ENCODE assay signal across 8 cellular contexts in the genomic region with DNA sequence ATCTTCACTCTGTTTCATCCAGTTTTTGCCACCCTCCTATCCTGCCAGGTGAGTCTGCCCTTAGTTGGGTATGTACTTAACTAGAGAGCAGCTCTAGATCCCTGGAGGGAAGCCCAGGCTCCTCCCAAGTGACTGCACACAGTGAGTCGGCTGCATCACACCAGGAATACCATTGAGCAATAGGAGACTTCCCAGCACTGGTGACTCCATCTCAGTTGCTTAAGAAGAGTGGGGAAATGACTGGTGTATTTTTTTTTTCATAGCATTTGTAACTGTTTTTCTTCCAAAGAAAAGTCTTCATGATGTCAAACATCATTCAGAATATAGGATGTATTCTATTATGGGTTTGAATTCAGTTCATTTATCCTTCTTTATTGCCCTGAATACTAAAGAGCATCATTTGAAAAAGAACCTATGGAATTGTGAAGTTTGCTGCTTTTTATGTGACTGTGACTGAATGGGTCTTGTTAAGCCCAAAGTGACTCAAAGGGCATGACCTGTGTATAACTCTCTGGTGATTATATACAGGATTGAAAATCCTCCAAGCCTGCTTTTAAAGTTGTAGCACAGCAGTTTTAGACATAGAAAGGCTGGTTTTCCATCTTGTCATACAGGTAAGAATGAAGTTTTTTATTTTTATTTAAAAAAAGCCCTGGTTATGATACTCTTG.
DNase-seq lines count a peak whose midpoint lies in the region; ATAC-seq and TF ChIP-seq lines count a peak whose summit lies in the region.

No MANE protein-coding gene starts in this region.

- WGBS in SK-N-SH (ENCODE audit: low lambda C conversion rate), result 0% methylated on average over 1 of the region's 1 CpG

- no peak for TF ChIP-seq EP300 in SK-N-SH (IDR thresholded peaks at IDR 0.05; ENCODE audit: borderline replicate concordance in 1 of 2, low read depth in 1 of 2, low read length in 1 of 2)

- no peaks in the 10 kb centered on the region for H3K9me2 ChIP-seq in SK-N-SH

- no peaks in the 10 kb centered on the region for H3K27me3 ChIP-seq in H7 (ENCODE audit: control insufficient read depth, insufficient read depth, low read length)
- no peaks in the 10 kb centered on the region for H3K27me3 ChIP-seq in SK-N-SH (ENCODE audit: insufficient read depth)

- no peak for TF ChIP-seq RAD21 in SK-N-SH (IDR thresholded peaks at IDR 0.05; ENCODE audit: low read length)

- H3K9me3 ChIP-seq in SK-N-SH, result no peaks in the 10 kb centered on the region

- CTCF ChIA-PET in SK-N-SH (lab: Yijun Ruan, JAX), result interaction anchor here (0.9 kb wide), 1 partner anchor 50 kb away, joined by 3 read pairs; no protein-coding TSS in a partner anchor

- H4K20me1 ChIP-seq in SK-N-SH (ENCODE audit: insufficient read depth), result no peaks in the 10 kb centered on the region

- peak overlapping the region; percentile 5; the same call in 1 of the 2 replicates for H3K9ac ChIP-seq in SK-N-SH

- peak overlapping the region; percentile 16; the same call in 1 of the 2 replicates for H3K4me2 ChIP-seq in SK-N-SH

- H3K4me3 ChIP-seq in H7 (ENCODE audit: insufficient read depth, low read depth, low read length) (no peak overlapping the region), SK-N-SH (ENCODE audit: low read depth in 2 of 2, low read length in 1 of 2) (no peak overlapping the region), skeletal muscle cell (ENCODE audit: low read depth, low read length) (no peak overlapping the region)

- no peak overlapping the region for H2AFZ ChIP-seq in SK-N-SH (ENCODE audit: low read depth)

- H3K4me1 ChIP-seq in SK-N-SH (ENCODE audit: control insufficient read depth in 1 of 2, insufficient read depth in 2 of 2, low read depth in 1 of 2, low read length in 1 of 2), result peaks cover 0 to 18% of the 10 kb centered on the region in 2 experiments; a peak in 1 of 4 replicates

- H3K79me2 ChIP-seq in SK-N-SH (ENCODE audit: insufficient read depth), result peaks cover 49% of the 10 kb centered on the region; the same call in 1 of the 2 replicates

- peak overlapping the region in 1 of 2 experiments; percentile 55; a peak in 2 of 4 replicates for H3K27ac ChIP-seq in SK-N-SH (ENCODE audit: low read depth in 2 of 2, low read length in 1 of 2)

- no peak for TF ChIP-seq CTCF in SK-N-SH (IDR thresholded peaks at IDR 0.05)

- DNase-seq in H7, result peak; percentile 26
- no peak for DNase-seq in SK-N-SH
- peak; percentile 91 for DNase-seq in Right ventricle myocardium superior
- DNase-seq in skeletal muscle cell (ENCODE audit: low read depth), result peak; percentile 98
- no peak for DNase-seq in stimulated activated CD4-positive, alpha-beta T cell treated with anti-CD3 and anti-CD28 coated beads, Interleukin-15, amount 100 ng/mL, for 24 hours
- DNase-seq in NCI-H526 (lab: John Stamatoyannopoulos, UW), result no peak

- H3F3A ChIP-seq in SK-N-SH (replicated peaks; ENCODE audit: insufficient read depth), result peaks cover 9% of the 10 kb centered on the region

- intact Hi-C loops in Right ventricle myocardium superior (cut with DNase I), result no loop called here

- POLR2A ChIA-PET in SK-N-SH (lab: Yijun Ruan, JAX), result no interaction called here

- H3K36me3 ChIP-seq in H7 (replicated peaks; ENCODE audit: control insufficient read depth, insufficient read depth, low read length) (no peaks in the 10 kb centered on the region), SK-N-SH (replicated peaks in 1 of 2; ENCODE audit: control insufficient read depth in 1 of 2, insufficient read depth in 2 of 2, low read length in 1 of 2) (peaks cover 0 to 8% of the 10 kb centered on the region in 2 experiments)

- ATAC-seq in Right ventricle myocardium superior (ENCODE audit: poor library complexity), result peak; percentile 95
- no peak for ATAC-seq in HG02840 (IDR thresholded peaks at IDR 0.05; ENCODE audit: low FRiP score, unreplicated experiment)
- no peak for ATAC-seq in HG03439 (IDR thresholded peaks at IDR 0.05; ENCODE audit: unreplicated experiment)

TF ChIP-seq in SK-N-SH, 30 proteins besides CTCF, POLR2A, EP300 and RAD21:
- TF ChIP-seq FOXJ3 (CRISPR knock-in tag; IDR thresholded peaks at IDR 0.05), result no peak
- peak; percentile 22; the same call in 1 of the 2 replicates for TF ChIP-seq FOSL2 (IDR thresholded peaks at IDR 0.05; ENCODE audit: borderline replicate concordance, low read depth)
TF ChIP-seq in SK-N-SH: peak in this region for 1.

Comparison
In these comparisons a context has a peak if more than half of its experiments do, and no peak if none do; other contexts are left out.
1. DNase-seq: peak in H7 (single experiment), Right ventricle myocardium superior (single experiment) and skeletal muscle cell (single experiment); none in SK-N-SH (single experiment), stimulated activated CD4-positive, alpha-beta T cell treated with anti-CD3 and anti-CD28 coated beads, Interleukin-15, amount 100 ng/mL, for 24 hours (single experiment) and NCI-H526 (0 of 2).